In genomic region chr1:212560933-212561460, GRCh38 we compare ENCODE assay signal across 3 cellular contexts.
TF ChIP-seq lines count a peak whose summit lies in the region.

No MANE protein-coding gene starts in this region.

TF ChIP-seq in SK-N-SH, 30 proteins besides CTCF, POLR2A, EP300 and RAD21 (continued from another document and continues in another):
- TF ChIP-seq REST (IDR thresholded peaks at IDR 0.05; ENCODE audit: low read depth, low read length) (no peak), USF1 (IDR thresholded peaks at IDR 0.05; ENCODE audit: borderline replicate concordance, low read depth) (no peak), GABPA (IDR thresholded peaks at IDR 0.05; ENCODE audit: low read depth) (no peak), JUND (IDR thresholded peaks at IDR 0.05) (no peak), MEF2A (IDR thresholded peaks at IDR 0.05; ENCODE audit: borderline replicate concordance, low read depth) (no peak), MAX (IDR thresholded peaks at IDR 0.05; ENCODE audit: low read depth) (no peak), CHD2 (IDR thresholded peaks at IDR 0.05; ENCODE audit: low read length, partially characterized antibody) (no peak), NRF1 (IDR thresholded peaks at IDR 0.05; ENCODE audit: low read depth, low read length) (no peak), ELF1 (IDR thresholded peaks at IDR 0.05) (no peak), IRF3 (IDR thresholded peaks at IDR 0.05; ENCODE audit: low read depth, low read length) (no peak), MXI1 (IDR thresholded peaks at IDR 0.05; ENCODE audit: low read depth, low read length) (no peak), RXRA (IDR thresholded peaks at IDR 0.05; ENCODE audit: borderline replicate concordance, low read depth) (no peak), SIN3A (IDR thresholded peaks at IDR 0.05; ENCODE audit: borderline replicate concordance, low read depth, low read length) (no peak)

TF ChIP-seq in SK-N-SH treated with all-trans-retinoic acid at 6 μM for 48 hours, 23 proteins besides CTCF, POLR2A, EP300 and RAD21 (continued from another document):
- TF ChIP-seq TSHZ2 (CRISPR knock-in tag; IDR thresholded peaks at IDR 0.05) (no peak), CSRNP3 (CRISPR knock-in tag; IDR thresholded peaks at IDR 0.05) (no peak), OSR1 (CRISPR knock-in tag; IDR thresholded peaks at IDR 0.05) (no peak), ARNTL (CRISPR knock-in tag; IDR thresholded peaks at IDR 0.05; ENCODE audit: borderline replicate concordance, low read depth) (no peak), PATZ1 (CRISPR knock-in tag; IDR thresholded peaks at IDR 0.05; ENCODE audit: borderline replicate concordance) (no peak), SNAI2 (CRISPR knock-in tag; IDR thresholded peaks at IDR 0.05) (no peak), ZNF70 (CRISPR knock-in tag; IDR thresholded peaks at IDR 0.05) (no peak), ZFP30 (CRISPR knock-in tag; IDR thresholded peaks at IDR 0.05) (no peak), ZC3H10 (CRISPR knock-in tag; IDR thresholded peaks at IDR 0.05) (no peak), TCF4 (CRISPR knock-in tag; IDR thresholded peaks at IDR 0.05; ENCODE audit: borderline replicate concordance) (no peak), GLIS3 (CRISPR knock-in tag; IDR thresholded peaks at IDR 0.05) (no peak)

TF ChIP-seq in HEK293T, 16 proteins besides CTCF, POLR2A, EP300 and RAD21 (continued from another document):
- TF ChIP-seq PKNOX1 (IDR thresholded peaks at IDR 0.05) (no peak), ZNF384 (IDR thresholded peaks at IDR 0.05) (no peak), TARDBP (IDR thresholded peaks at IDR 0.05) (no peak), L3MBTL2 (conservative IDR thresholded peaks at IDR 0.05) (no peak)
TF ChIP-seq in HEK293T: peak in this region for 0.
